Comparison of ENCODE assay signal across 1 cellular context in the genomic region with DNA sequence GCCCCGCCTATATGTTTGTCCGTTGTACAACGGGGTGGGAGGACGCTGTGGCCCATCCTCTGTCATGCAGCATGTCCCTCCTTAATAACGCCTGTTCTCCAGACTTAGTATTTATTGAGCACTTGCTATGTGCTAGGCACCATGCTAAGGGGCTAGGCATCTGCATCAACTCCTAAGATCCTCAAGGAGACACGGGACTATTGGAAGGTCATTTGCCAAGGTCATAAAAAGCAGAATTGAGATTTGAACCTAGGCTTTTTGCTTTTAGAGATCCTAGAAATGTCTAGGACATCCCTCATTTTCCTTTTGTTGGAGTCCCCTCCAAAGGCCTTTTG.
A peak's percentile ranks its signal among the peaks of the same experiment; 100 is the strongest.
TF ChIP-seq lines count a peak whose summit lies in the region.

No MANE protein-coding gene starts in this region.

TF ChIP-seq in K562, 482 proteins besides CTCF, POLR2A, EP300 and RAD21 (continues in another document):
- TF ChIP-seq TAL1 (IDR thresholded peaks at IDR 0.05) (no peak), KLF6 (CRISPR knock-in tag; IDR thresholded peaks at IDR 0.05; ENCODE audit: borderline replicate concordance) (no peak), XRCC3 (IDR thresholded peaks at IDR 0.05) (no peak), ZNF133 (CRISPR knock-in tag; IDR thresholded peaks at IDR 0.05) (no peak), HDAC8 (tag; IDR thresholded peaks at IDR 0.05) (no peak), CBX1 (IDR thresholded peaks at IDR 0.05; ENCODE audit: low read depth) (no peak), ERF (CRISPR knock-in tag; IDR thresholded peaks at IDR 0.05) (no peak), CTBP1 (IDR thresholded peaks at IDR 0.05; ENCODE audit: borderline replicate concordance) (0 out of 2 replicates have a peak, but pooled peaks have one; percentile 5), ZNF24 (IDR thresholded peaks at IDR 0.05) (peak; percentile 70; the same call in 1 of the 2 replicates), SMAD3 (CRISPR knock-in tag; conservative IDR thresholded peaks at IDR 0.05) (no peak), ELF2 (CRISPR knock-in tag; IDR thresholded peaks at IDR 0.05) (no peak), GTF2F1 (IDR thresholded peaks at IDR 0.05; ENCODE audit: low read depth, low read length) (no peak), RBM39 (optimal IDR thresholded peaks at IDR 0.05; ENCODE audit: low read depth, low read length) (no peak), FOSL1 (tag; conservative IDR thresholded peaks at IDR 0.05) (no peak), FOXA3 (CRISPR knock-in tag; conservative IDR thresholded peaks at IDR 0.05 in 1 of 2, IDR thresholded peaks at IDR 0.05 in 1 of 2) (no peak), ZNF324 (CRISPR knock-in tag; IDR thresholded peaks at IDR 0.05) (no peak), CHD4 (IDR thresholded peaks at IDR 0.05; ENCODE audit: insufficient read depth, insufficient replicate concordance, low read depth, low read length, poor library complexity, severe bottlenecking) (no peak), KAT2B (IDR thresholded peaks at IDR 0.05; ENCODE audit: low read depth, low read length) (no peak), SRF (CRISPR knock-in tag; IDR thresholded peaks at IDR 0.05) (no peak), KDM4B (IDR thresholded peaks at IDR 0.05; ENCODE audit: borderline replicate concordance in 2 of 2, low read depth in 1 of 2) (no peak), HEY1 (CRISPR knock-in tag; IDR thresholded peaks at IDR 0.05; ENCODE audit: borderline replicate concordance) (no peak)
- TF ChIP-seq, protein P1, sequence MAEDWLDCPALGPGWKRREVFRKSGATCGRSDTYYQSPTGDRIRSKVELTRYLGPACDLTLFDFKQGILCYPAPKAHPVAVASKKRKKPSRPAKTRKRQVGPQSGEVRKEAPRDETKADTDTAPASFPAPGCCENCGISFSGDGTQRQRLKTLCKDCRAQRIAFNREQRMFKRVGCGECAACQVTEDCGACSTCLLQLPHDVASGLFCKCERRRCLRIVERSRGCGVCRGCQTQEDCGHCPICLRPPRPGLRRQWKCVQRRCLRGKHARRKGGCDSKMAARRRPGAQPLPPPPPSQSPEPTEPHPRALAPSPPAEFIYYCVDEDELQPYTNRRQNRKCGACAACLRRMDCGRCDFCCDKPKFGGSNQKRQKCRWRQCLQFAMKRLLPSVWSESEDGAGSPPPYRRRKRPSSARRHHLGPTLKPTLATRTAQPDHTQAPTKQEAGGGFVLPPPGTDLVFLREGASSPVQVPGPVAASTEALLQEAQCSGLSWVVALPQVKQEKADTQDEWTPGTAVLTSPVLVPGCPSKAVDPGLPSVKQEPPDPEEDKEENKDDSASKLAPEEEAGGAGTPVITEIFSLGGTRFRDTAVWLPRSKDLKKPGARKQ (CRISPR knock-in tag; IDR thresholded peaks at IDR 0.05): no peak
- TF ChIP-seq, protein P2, sequence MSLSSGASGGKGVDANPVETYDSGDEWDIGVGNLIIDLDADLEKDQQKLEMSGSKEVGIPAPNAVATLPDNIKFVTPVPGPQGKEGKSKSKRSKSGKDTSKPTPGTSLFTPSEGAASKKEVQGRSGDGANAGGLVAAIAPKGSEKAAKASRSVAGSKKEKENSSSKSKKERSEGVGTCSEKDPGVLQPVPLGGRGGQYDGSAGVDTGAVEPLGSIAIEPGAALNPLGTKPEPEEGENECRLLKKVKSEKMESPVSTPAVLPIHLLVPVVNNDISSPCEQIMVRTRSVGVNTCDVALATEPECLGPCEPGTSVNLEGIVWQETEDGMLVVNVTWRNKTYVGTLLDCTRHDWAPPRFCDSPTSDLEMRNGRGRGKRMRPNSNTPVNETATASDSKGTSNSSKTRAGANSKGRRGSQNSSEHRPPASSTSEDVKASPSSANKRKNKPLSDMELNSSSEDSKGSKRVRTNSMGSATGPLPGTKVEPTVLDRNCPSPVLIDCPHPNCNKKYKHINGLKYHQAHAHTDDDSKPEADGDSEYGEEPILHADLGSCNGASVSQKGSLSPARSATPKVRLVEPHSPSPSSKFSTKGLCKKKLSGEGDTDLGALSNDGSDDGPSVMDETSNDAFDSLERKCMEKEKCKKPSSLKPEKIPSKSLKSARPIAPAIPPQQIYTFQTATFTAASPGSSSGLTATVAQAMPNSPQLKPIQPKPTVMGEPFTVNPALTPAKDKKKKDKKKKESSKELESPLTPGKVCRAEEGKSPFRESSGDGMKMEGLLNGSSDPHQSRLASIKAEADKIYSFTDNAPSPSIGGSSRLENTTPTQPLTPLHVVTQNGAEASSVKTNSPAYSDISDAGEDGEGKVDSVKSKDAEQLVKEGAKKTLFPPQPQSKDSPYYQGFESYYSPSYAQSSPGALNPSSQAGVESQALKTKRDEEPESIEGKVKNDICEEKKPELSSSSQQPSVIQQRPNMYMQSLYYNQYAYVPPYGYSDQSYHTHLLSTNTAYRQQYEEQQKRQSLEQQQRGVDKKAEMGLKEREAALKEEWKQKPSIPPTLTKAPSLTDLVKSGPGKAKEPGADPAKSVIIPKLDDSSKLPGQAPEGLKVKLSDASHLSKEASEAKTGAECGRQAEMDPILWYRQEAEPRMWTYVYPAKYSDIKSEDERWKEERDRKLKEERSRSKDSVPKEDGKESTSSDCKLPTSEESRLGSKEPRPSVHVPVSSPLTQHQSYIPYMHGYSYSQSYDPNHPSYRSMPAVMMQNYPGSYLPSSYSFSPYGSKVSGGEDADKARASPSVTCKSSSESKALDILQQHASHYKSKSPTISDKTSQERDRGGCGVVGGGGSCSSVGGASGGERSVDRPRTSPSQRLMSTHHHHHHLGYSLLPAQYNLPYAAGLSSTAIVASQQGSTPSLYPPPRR (CRISPR knock-in tag; IDR thresholded peaks at IDR 0.05; ENCODE audit: borderline replicate concordance): 0 out of 2 replicates have a peak, but pooled peaks have one; percentile 7
- TF ChIP-seq, protein P3, sequence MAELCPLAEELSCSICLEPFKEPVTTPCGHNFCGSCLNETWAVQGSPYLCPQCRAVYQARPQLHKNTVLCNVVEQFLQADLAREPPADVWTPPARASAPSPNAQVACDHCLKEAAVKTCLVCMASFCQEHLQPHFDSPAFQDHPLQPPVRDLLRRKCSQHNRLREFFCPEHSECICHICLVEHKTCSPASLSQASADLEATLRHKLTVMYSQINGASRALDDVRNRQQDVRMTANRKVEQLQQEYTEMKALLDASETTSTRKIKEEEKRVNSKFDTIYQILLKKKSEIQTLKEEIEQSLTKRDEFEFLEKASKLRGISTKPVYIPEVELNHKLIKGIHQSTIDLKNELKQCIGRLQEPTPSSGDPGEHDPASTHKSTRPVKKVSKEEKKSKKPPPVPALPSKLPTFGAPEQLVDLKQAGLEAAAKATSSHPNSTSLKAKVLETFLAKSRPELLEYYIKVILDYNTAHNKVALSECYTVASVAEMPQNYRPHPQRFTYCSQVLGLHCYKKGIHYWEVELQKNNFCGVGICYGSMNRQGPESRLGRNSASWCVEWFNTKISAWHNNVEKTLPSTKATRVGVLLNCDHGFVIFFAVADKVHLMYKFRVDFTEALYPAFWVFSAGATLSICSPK (IDR thresholded peaks at IDR 0.05; ENCODE audit: borderline replicate concordance): no peak
- TF ChIP-seq, protein P4, sequence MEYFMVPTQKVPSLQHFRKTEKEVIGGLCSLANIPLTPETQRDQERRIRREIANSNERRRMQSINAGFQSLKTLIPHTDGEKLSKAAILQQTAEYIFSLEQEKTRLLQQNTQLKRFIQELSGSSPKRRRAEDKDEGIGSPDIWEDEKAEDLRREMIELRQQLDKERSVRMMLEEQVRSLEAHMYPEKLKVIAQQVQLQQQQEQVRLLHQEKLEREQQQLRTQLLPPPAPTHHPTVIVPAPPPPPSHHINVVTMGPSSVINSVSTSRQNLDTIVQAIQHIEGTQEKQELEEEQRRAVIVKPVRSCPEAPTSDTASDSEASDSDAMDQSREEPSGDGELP (CRISPR knock-in tag; IDR thresholded peaks at IDR 0.05; ENCODE audit: borderline replicate concordance): no peak
- TF ChIP-seq, protein P5, sequence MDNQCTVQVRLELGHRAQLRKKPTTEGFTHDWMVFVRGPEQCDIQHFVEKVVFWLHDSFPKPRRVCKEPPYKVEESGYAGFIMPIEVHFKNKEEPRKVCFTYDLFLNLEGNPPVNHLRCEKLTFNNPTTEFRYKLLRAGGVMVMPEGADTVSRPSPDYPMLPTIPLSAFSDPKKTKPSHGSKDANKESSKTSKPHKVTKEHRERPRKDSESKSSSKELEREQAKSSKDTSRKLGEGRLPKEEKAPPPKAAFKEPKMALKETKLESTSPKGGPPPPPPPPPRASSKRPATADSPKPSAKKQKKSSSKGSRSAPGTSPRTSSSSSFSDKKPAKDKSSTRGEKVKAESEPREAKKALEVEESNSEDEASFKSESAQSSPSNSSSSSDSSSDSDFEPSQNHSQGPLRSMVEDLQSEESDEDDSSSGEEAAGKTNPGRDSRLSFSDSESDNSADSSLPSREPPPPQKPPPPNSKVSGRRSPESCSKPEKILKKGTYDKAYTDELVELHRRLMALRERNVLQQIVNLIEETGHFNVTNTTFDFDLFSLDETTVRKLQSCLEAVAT (IDR thresholded peaks at IDR 0.05): no peak
- TF ChIP-seq, protein P6, sequence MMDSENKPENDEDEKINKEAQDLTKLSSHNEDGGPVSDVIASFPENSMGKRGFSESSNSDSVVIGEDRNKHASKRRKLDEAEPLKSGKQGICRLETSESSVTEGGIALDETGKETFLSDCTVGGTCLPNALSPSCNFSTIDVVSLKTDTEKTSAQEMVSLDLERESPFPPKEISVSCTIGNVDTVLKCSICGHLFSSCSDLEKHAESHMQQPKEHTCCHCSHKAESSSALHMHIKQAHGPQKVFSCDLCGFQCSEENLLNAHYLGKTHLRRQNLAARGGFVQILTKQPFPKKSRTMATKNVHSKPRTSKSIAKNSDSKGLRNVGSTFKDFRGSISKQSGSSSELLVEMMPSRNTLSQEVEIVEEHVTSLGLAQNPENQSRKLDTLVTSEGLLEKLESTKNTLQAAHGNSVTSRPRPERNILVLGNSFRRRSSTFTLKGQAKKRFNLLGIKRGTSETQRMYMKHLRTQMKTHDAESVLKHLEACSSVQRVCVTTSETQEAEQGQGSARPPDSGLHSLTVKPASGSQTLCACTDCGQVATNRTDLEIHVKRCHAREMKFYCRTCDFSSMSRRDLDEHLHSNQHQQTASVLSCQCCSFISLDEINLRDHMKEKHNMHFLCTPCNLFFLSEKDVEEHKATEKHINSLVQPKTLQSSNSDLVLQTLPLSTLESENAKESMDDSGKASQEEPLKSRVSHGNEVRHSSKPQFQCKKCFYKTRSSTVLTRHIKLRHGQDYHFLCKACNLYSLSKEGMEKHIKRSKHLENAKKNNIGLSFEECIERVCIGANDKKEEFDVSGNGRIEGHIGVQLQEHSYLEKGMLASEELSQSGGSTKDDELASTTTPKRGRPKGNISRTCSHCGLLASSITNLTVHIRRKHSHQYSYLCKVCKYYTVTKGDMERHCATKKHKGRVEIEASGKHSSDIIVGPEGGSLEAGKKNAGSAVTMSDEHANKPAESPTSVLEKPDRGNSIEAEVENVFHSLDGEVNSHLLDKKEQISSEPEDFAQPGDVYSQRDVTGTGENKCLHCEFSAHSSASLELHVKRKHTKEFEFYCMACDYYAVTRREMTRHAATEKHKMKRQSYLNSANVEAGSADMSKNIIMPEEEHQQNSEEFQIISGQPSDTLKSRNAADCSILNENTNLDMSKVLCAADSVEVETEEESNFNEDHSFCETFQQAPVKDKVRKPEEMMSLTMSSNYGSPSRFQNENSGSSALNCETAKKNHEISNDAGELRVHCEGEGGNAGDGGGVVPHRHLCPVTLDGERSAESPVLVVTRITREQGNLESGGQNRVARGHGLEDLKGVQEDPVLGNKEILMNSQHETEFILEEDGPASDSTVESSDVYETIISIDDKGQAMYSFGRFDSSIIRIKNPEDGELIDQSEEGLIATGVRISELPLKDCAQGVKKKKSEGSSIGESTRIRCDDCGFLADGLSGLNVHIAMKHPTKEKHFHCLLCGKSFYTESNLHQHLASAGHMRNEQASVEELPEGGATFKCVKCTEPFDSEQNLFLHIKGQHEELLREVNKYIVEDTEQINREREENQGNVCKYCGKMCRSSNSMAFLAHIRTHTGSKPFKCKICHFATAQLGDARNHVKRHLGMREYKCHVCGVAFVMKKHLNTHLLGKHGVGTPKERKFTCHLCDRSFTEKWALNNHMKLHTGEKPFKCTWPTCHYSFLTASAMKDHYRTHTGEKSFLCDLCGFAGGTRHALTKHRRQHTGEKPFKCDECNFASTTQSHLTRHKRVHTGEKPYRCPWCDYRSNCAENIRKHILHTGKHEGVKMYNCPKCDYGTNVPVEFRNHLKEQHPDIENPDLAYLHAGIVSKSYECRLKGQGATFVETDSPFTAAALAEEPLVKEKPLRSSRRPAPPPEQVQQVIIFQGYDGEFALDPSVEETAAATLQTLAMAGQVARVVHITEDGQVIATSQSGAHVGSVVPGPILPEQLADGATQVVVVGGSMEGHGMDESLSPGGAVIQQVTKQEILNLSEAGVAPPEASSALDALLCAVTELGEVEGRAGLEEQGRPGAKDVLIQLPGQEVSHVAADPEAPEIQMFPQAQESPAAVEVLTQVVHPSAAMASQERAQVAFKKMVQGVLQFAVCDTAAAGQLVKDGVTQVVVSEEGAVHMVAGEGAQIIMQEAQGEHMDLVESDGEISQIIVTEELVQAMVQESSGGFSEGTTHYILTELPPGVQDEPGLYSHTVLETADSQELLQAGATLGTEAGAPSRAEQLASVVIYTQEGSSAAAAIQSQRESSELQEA (IDR thresholded peaks at IDR 0.05; ENCODE audit: low read depth): no peak
